8 cellular contexts compared by ENCODE assay signal in the genomic region with DNA sequence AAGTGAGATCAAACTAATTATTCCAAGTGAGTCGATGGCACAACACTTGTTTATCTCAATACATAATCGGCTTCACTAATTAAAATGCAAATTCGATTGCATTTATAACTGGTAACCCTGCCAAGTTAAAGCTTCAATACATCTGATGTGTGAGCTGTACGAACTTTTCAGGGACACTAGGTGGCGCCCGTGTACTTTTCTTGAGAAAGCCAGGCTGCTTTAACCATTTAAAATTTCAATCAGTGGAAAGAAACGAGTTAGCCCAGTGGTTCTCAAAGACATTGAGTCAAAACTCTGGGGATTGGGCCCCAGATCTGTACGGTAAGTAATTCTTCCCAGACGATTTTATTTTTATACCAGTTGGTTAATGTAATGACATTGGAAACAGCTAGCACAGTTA.
DNase-seq lines count a peak whose midpoint lies in the region; ATAC-seq, FAIRE-seq and TF ChIP-seq lines count a peak whose summit lies in the region.
"Had no signal": no experiment of that assay in that cellular context is flagged by ENCODE, and none has a peak within 500 bp of the region (broad histone marks: within the 10 kb centered on the region; RNA-seq: fewer than 3 reads in every experiment).

No MANE protein-coding gene starts in this region.

- TF ChIP-seq CTCF in GM12875 (IDR thresholded peaks at IDR 0.05; ENCODE audit: borderline replicate concordance, insufficient read depth, low read depth, low read length) (peak; percentile 65), H1 (IDR thresholded peaks at IDR 0.05; ENCODE audit: control extremely low read depth in 1 of 3, insufficient read depth in 1 of 3, low read depth in 1 of 3, low read length in 3 of 3) (peak in 2 of 3 experiments; percentile 79 to 85; a peak in 3 of 4 replicates)

- no peak overlapping the region for H3K18ac ChIP-seq in H1 (ENCODE audit: extremely low read depth, low read length)

- H3K79me2 ChIP-seq in H1 (ENCODE audit: control insufficient read depth in 1 of 2, insufficient read depth in 2 of 2, low read length in 2 of 2): no peaks in the 10 kb centered on the region

- H2BK5ac ChIP-seq in H1 (ENCODE audit: low read depth, low read length): no peak overlapping the region

- no peaks in the 10 kb centered on the region for H3K9me3 ChIP-seq in H1 (ENCODE audit: insufficient read depth in 2 of 2, low read depth in 1 of 2, low read length in 1 of 2)

- no peak overlapping the region for H3K4me3 Mint-ChIP-seq in stimulated activated memory B cell treated with anti-CD40 and anti-IgM and Interleukin-4, amounts not matched to agents 10 μg/mL and 1 μg/mL and 100 μg/mL, for 72 hours

- H4K20me1 ChIP-seq in H1 (replicated peaks in 1 of 2; ENCODE audit: control insufficient read depth in 1 of 2, insufficient read depth in 2 of 2, low read length in 2 of 2): no peaks in the 10 kb centered on the region

- no peaks in the 10 kb centered on the region for H3K4me1 ChIP-seq in H1 (replicated peaks in 1 of 4; ENCODE audit: control insufficient read depth in 3 of 4, insufficient read depth in 4 of 4, low read length in 3 of 4)

- no peak overlapping the region for H2AFZ ChIP-seq in H1 (ENCODE audit: low read length)

- no peaks in the 10 kb centered on the region for H3K4me1 Mint-ChIP-seq in stimulated activated memory B cell treated with anti-CD40 and anti-IgM and Interleukin-4, amounts not matched to agents 10 μg/mL and 1 μg/mL and 100 μg/mL, for 72 hours

- peak; percentile 93 to 97 for TF ChIP-seq RAD21 in H1 (IDR thresholded peaks at IDR 0.05 in 1 of 2, conservative IDR thresholded peaks at IDR 0.05 in 1 of 2; ENCODE audit: low read depth in 2 of 2, low read length in 2 of 2)

- no peak overlapping the region for H2BK20ac ChIP-seq in H1 (ENCODE audit: low read length)

- peaks cover 7% of the 10 kb centered on the region for H3K9me3 Mint-ChIP-seq in stimulated activated memory B cell treated with anti-CD40 and anti-IgM and Interleukin-4, amounts not matched to agents 10 μg/mL and 1 μg/mL and 100 μg/mL, for 72 hours

- no peak overlapping the region for H3K14ac ChIP-seq in H1 (ENCODE audit: insufficient read length)

- H3K56ac ChIP-seq in H1 (replicated peaks; ENCODE audit: insufficient read length, low read depth, low read length): no peak overlapping the region

- TF ChIP-seq EP300 in H1 (IDR thresholded peaks at IDR 0.05; ENCODE audit: borderline replicate concordance in 1 of 2, low read depth in 2 of 2, low read length in 2 of 2): no peak

- POLR2A ChIA-PET in H1 (lab: Charles Lee; ENCODE audit: partially characterized antibody): no interaction called here

- CTCF ChIA-PET in H1 (lab: Charles Lee; ENCODE audit: partially characterized antibody): interaction anchor here (0.6 to 8.1 kb wide), 91 partner anchors 8 to 1661 kb away, joined by 3 to 104 read pairs (median 4); a partner anchor contains a TSS

- peak; percentile 86 for FAIRE-seq in H1 (lab: Jason Lieb, UNC)
- FAIRE-seq: frontal cortex had no signal

- H2BK12ac ChIP-seq in H1 (ENCODE audit: low read depth, low read length): no peak overlapping the region

- no peaks in the 10 kb centered on the region for H3K23me2 ChIP-seq in H1 (ENCODE audit: low read depth, low read length)

- peak; percentile 40 for ATAC-seq in HG03565 (IDR thresholded peaks at IDR 0.05; ENCODE audit: unreplicated experiment)
- peak; percentile 50 for ATAC-seq in stimulated activated memory B cell treated with anti-CD40 and anti-IgM and Interleukin-4, amounts not matched to agents 10 μg/mL and 1 μg/mL and 100 μg/mL, for 72 hours

- peaks cover 2% of the 10 kb centered on the region for H3K27me3 Mint-ChIP-seq in stimulated activated memory B cell treated with anti-CD40 and anti-IgM and Interleukin-4, amounts not matched to agents 10 μg/mL and 1 μg/mL and 100 μg/mL, for 72 hours

- H3K27ac Mint-ChIP-seq in stimulated activated memory B cell treated with anti-CD40 and anti-IgM and Interleukin-4, amounts not matched to agents 10 μg/mL and 1 μg/mL and 100 μg/mL, for 72 hours: no peak overlapping the region

- 10% methylated on average over 9 of the region's 9 CpGs; no CpG with 5 or more reads in 1 of the 2 experiments for WGBS in H1 (ENCODE audit: extremely low coverage in 1 of 2, insufficient coverage in 1 of 2, insufficient read length in 1 of 2, insufficient replicate concordance in 2 of 2, low coverage in 1 of 2, low lambda C conversion rate in 2 of 2, missing lambda C conversion rate in 1 of 2), 2 experiments

- no peak overlapping the region for H3K9ac ChIP-seq in H1 (replicated peaks in 1 of 4; ENCODE audit: extremely low read depth in 1 of 4, low read depth in 3 of 4, low read length in 3 of 4)

- H2BK15ac ChIP-seq in H1 (ENCODE audit: low read length): no peak overlapping the region

- no peak overlapping the region for H4K91ac ChIP-seq in H1 (replicated peaks; ENCODE audit: insufficient read length, low read length)

- no peak overlapping the region for H3K4me2 ChIP-seq in H1 (ENCODE audit: insufficient read depth in 1 of 2, low read depth in 2 of 2, low read length in 2 of 2)

- H3K4me3 ChIP-seq in GM12875 (ENCODE audit: low read depth, low read length) (no peak overlapping the region), H1 (ENCODE audit: extremely low read depth in 1 of 4, insufficient read depth in 2 of 4, low read depth in 3 of 4, low read length in 4 of 4) (no peak overlapping the region)

- H3K27me3 ChIP-seq in H1 (replicated peaks in 1 of 4; ENCODE audit: control insufficient read depth in 3 of 4, extremely low read depth in 1 of 4, insufficient read depth in 3 of 4, low read length in 3 of 4): no peaks in the 10 kb centered on the region

- no peak overlapping the region for H3K4ac ChIP-seq in H1 (replicated peaks; ENCODE audit: insufficient read length, low read depth, low read length)

- no peak overlapping the region for H3K23ac ChIP-seq in H1 (ENCODE audit: insufficient read length)

- DNase-seq in NCI-H69 (lab: John Stamatoyannopoulos, UW) (peak; percentile 82), H1 (ENCODE audit: low read depth in 1 of 2, low spot score in 2 of 2) (peak in 1 of 2 experiments; percentile 67), middle frontal gyrus (ENCODE audit: extremely low spot score, low spot score) (peak; percentile 66)
- DNase-seq in activated CD4-positive, alpha-beta T cell treated with anti-CD3 and anti-CD28 coated beads, Interleukin-2, amount 50 U/mL, for 24 hours (ENCODE audit: low read depth in 1 of 2, low spot score in 1 of 2): peak; percentile 3 to 21

- no peak overlapping the region for H4K5ac ChIP-seq in H1 (ENCODE audit: insufficient read length, low read depth, low read length)

- H3K27ac ChIP-seq in H1 (ENCODE audit: low read depth, low read length): no peak overlapping the region

- no peaks in the 10 kb centered on the region for H3K79me1 ChIP-seq in H1 (ENCODE audit: low read depth, low read length)

- no peaks in the 10 kb centered on the region for H3K36me3 Mint-ChIP-seq in stimulated activated memory B cell treated with anti-CD40 and anti-IgM and Interleukin-4, amounts not matched to agents 10 μg/mL and 1 μg/mL and 100 μg/mL, for 72 hours

- no peaks in the 10 kb centered on the region for H3K36me3 ChIP-seq in H1 (ENCODE audit: control insufficient read depth in 2 of 4, insufficient read depth in 4 of 4, low read length in 3 of 4)

- TF ChIP-seq POLR2A in H1 (IDR thresholded peaks at IDR 0.05; ENCODE audit: control extremely low read depth in 1 of 2, low read depth in 2 of 2, low read length in 2 of 2): no peak

- H2AK5ac ChIP-seq in H1 (ENCODE audit: low read depth, low read length): no peak overlapping the region

- H2BK120ac ChIP-seq in H1 (replicated peaks; ENCODE audit: low read depth, low read length): no peak overlapping the region

- no peak overlapping the region for H4K8ac ChIP-seq in H1 (ENCODE audit: extremely low read depth, insufficient read depth, low read length)

TF ChIP-seq in H1, 55 proteins besides CTCF, POLR2A, EP300 and RAD21:
- no peak for TF ChIP-seq SIX5 (IDR thresholded peaks at IDR 0.05; ENCODE audit: low read depth, low read length)
- TF ChIP-seq EGR1 (IDR thresholded peaks at IDR 0.05; ENCODE audit: borderline replicate concordance, low read depth, low read length): no peak
- TF ChIP-seq, protein P1, sequence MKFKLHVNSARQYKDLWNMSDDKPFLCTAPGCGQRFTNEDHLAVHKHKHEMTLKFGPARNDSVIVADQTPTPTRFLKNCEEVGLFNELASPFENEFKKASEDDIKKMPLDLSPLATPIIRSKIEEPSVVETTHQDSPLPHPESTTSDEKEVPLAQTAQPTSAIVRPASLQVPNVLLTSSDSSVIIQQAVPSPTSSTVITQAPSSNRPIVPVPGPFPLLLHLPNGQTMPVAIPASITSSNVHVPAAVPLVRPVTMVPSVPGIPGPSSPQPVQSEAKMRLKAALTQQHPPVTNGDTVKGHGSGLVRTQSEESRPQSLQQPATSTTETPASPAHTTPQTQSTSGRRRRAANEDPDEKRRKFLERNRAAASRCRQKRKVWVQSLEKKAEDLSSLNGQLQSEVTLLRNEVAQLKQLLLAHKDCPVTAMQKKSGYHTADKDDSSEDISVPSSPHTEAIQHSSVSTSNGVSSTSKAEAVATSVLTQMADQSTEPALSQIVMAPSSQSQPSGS (IDR thresholded peaks at IDR 0.05; ENCODE audit: low read length): no peak
- no peak for TF ChIP-seq CBX8 (IDR thresholded peaks at IDR 0.05; ENCODE audit: borderline replicate concordance, low read depth, low read length)
- TF ChIP-seq SIN3A (conservative IDR thresholded peaks at IDR 0.05 in 1 of 2, IDR thresholded peaks at IDR 0.05 in 1 of 2; ENCODE audit: low read depth in 1 of 2, low read length in 2 of 2): no peak
- TF ChIP-seq SIRT6 (IDR thresholded peaks at IDR 0.05; ENCODE audit: low read length): no peak
- no peak for TF ChIP-seq PHF8 (conservative IDR thresholded peaks at IDR 0.05; ENCODE audit: low read depth, low read length)
- no peak for TF ChIP-seq SUZ12 (IDR thresholded peaks at IDR 0.05; ENCODE audit: low read length)
- no peak for TF ChIP-seq GTF2F1 (IDR thresholded peaks at IDR 0.05; ENCODE audit: borderline replicate concordance, low read depth, low read length)
- TF ChIP-seq SAP30 (IDR thresholded peaks at IDR 0.05; ENCODE audit: insufficient read depth, insufficient replicate concordance, low read length): no peak
- TF ChIP-seq JUN (IDR thresholded peaks at IDR 0.05; ENCODE audit: low read depth, low read length): no peak
- TF ChIP-seq ZNF274 (IDR thresholded peaks at IDR 0.05; ENCODE audit: borderline replicate concordance, extremely low read depth, low read length): no peak
